In genomic region chr15:64640146-64640868, GRCh38 we compare ENCODE assay signal across 12 cellular contexts.
DNase-seq lines count a peak whose midpoint lies in the region; ATAC-seq, FAIRE-seq and TF ChIP-seq lines count a peak whose summit lies in the region.
"Had no signal": no experiment of that assay in that cellular context is flagged by ENCODE, and none has a peak within 500 bp of the region (broad histone marks: within the 10 kb centered on the region; RNA-seq: fewer than 3 reads in every experiment).

No MANE protein-coding gene starts in this region.

- intact Hi-C loops in activated T-helper 2 cell treated with anti-CD3 and anti-CD28 coated beads, Interferon-gamma antibody, Interleukin-2, Interleukin-4, amounts not matched to agents 10 μg/mL and 5 μg/mL and 100 μg/mL, durations not matched to agents 14 hours and 24 hours and 36 hours (cut with micrococcal nuclease): no loop called here
- intact Hi-C loops in kidney (cut with DNase I): no loop called here

- H3K27ac Mint-ChIP-seq in activated T-helper 2 cell treated with anti-CD3 and anti-CD28 coated beads, Interferon-gamma antibody, Interleukin-2, Interleukin-4, amounts not matched to agents 10 μg/mL and 5 μg/mL and 100 μg/mL, durations not matched to agents 14 hours and 24 hours and 36 hours: peak overlapping the region; percentile 38
- peak overlapping the region; percentile 82 for H3K27ac Mint-ChIP-seq in memory B cell
- H3K27ac Mint-ChIP-seq in chondrocyte (ENCODE audit: unreplicated experiment): no peak overlapping the region

- no peaks in the 10 kb centered on the region for H3K27me3 Mint-ChIP-seq in activated T-helper 2 cell treated with anti-CD3 and anti-CD28 coated beads, Interferon-gamma antibody, Interleukin-2, Interleukin-4, amounts not matched to agents 10 μg/mL and 5 μg/mL and 100 μg/mL, durations not matched to agents 14 hours and 24 hours and 36 hours (ENCODE audit: low read depth)
- H3K27me3 Mint-ChIP-seq in memory B cell: no peaks in the 10 kb centered on the region
- H3K27me3 Mint-ChIP-seq in chondrocyte (ENCODE audit: low read depth): no peaks in the 10 kb centered on the region

- no peaks in the 10 kb centered on the region for H3K27me3 ChIP-seq in BLaER1 treated with 17β-estradiol and CSF1 and Interleukin-3, amounts not matched to agents 10 nM and 100 nM
- H3K27me3 ChIP-seq: uterus had no signal

- H3K36me3 Mint-ChIP-seq in activated T-helper 2 cell treated with anti-CD3 and anti-CD28 coated beads, Interferon-gamma antibody, Interleukin-2, Interleukin-4, amounts not matched to agents 10 μg/mL and 5 μg/mL and 100 μg/mL, durations not matched to agents 14 hours and 24 hours and 36 hours (ENCODE audit: low read depth): peaks cover 58% of the 10 kb centered on the region
- H3K36me3 Mint-ChIP-seq in memory B cell (peaks cover 22% of the 10 kb centered on the region), chondrocyte (ENCODE audit: low read depth) (peaks cover 5% of the 10 kb centered on the region)

- peak overlapping the region; percentile 0 to 86 (median 69); a peak in 20 of 22 replicates for H3K27ac ChIP-seq in BLaER1 treated with 17β-estradiol and CSF1 and Interleukin-3, amounts not matched to agents 10 nM and 100 nM
- no peak overlapping the region for H3K27ac ChIP-seq in kidney (ENCODE audit: low read depth in 2 of 2, low read length in 2 of 2)
- H3K27ac ChIP-seq: uterus had no signal

- peak overlapping the region; percentile 13 for H3K4me3 Mint-ChIP-seq in activated T-helper 2 cell treated with anti-CD3 and anti-CD28 coated beads, Interferon-gamma antibody, Interleukin-2, Interleukin-4, amounts not matched to agents 10 μg/mL and 5 μg/mL and 100 μg/mL, durations not matched to agents 14 hours and 24 hours and 36 hours (ENCODE audit: low read depth)
- H3K4me3 Mint-ChIP-seq in memory B cell: no peak overlapping the region
- no peak overlapping the region for H3K4me3 Mint-ChIP-seq in chondrocyte (ENCODE audit: unreplicated experiment)

- H3K4me3 ChIP-seq in BLaER1 treated with 17β-estradiol and CSF1 and Interleukin-3, amounts not matched to agents 10 nM and 100 nM: peak overlapping the region in 1 of 10 experiments; percentile 35; a peak in 1 of 20 replicates
- no peak overlapping the region for H3K4me3 ChIP-seq in kidney (ENCODE audit: low read length in 2 of 2)
- H3K4me3 ChIP-seq: uterus had no signal

- peaks cover 0 to 46% (median 24%) of the 10 kb centered on the region in 10 experiments; a peak in 17 of 20 replicates for H3K4me1 ChIP-seq in BLaER1 treated with 17β-estradiol and CSF1 and Interleukin-3, amounts not matched to agents 10 nM and 100 nM
- H3K4me1 ChIP-seq in kidney (ENCODE audit: control insufficient read depth in 1 of 2, insufficient read depth in 1 of 2, low read depth in 1 of 2, low read length in 2 of 2): peaks cover 13 to 26% of the 10 kb centered on the region in 2 donors

- H3K9me3 Mint-ChIP-seq in activated T-helper 2 cell treated with anti-CD3 and anti-CD28 coated beads, Interferon-gamma antibody, Interleukin-2, Interleukin-4, amounts not matched to agents 10 μg/mL and 5 μg/mL and 100 μg/mL, durations not matched to agents 14 hours and 24 hours and 36 hours: peaks cover 12% of the 10 kb centered on the region
- H3K9me3 Mint-ChIP-seq in memory B cell (peaks cover 9% of the 10 kb centered on the region), chondrocyte (ENCODE audit: low read depth) (peaks cover 13% of the 10 kb centered on the region)

- H3K36me3 ChIP-seq in BLaER1 treated with 17β-estradiol and CSF1 and Interleukin-3, amounts not matched to agents 10 nM and 100 nM: peaks cover 38 to 86% (median 74%) of the 10 kb centered on the region in 11 experiments
- no peaks in the 10 kb centered on the region for H3K36me3 ChIP-seq in kidney (ENCODE audit: control insufficient read depth in 1 of 2, insufficient read depth in 2 of 2, low read length in 2 of 2)
- H3K36me3 ChIP-seq: uterus had no signal

- peak; percentile 45 for DNase-seq in EH (ENCODE audit: low read depth)
- DNase-seq in activated T-helper 2 cell treated with anti-CD3 and anti-CD28 coated beads, Interferon-gamma antibody, Interleukin-2, Interleukin-4, amounts not matched to agents 10 μg/mL and 5 μg/mL and 100 μg/mL, durations not matched to agents 14 hours and 24 hours and 36 hours (ENCODE audit: low spot score): no peak
- DNase-seq in memory B cell (ENCODE audit: low spot score in 2 of 2): no peak
- DNase-seq in chondrocyte (ENCODE audit: low spot score): no peak
- DNase-seq in kidney: no peak
- DNase-seq: COR-L47, mammary epithelial cell had no signal

- H3K4me1 Mint-ChIP-seq in activated T-helper 2 cell treated with anti-CD3 and anti-CD28 coated beads, Interferon-gamma antibody, Interleukin-2, Interleukin-4, amounts not matched to agents 10 μg/mL and 5 μg/mL and 100 μg/mL, durations not matched to agents 14 hours and 24 hours and 36 hours (ENCODE audit: low read depth): peaks cover 44% of the 10 kb centered on the region
- H3K4me1 Mint-ChIP-seq in memory B cell (peaks cover 19% of the 10 kb centered on the region), chondrocyte (ENCODE audit: low read depth) (peaks cover 37% of the 10 kb centered on the region)

- TF ChIP-seq CTCF in chondrocyte (IDR thresholded peaks at IDR 0.05): no peak
- TF ChIP-seq CTCF in kidney (IDR thresholded peaks at IDR 0.05; ENCODE audit: borderline replicate concordance, extremely low read depth, insufficient read depth): no peak

- H3K9ac ChIP-seq in BLaER1 treated with 17β-estradiol and CSF1 and Interleukin-3, amounts not matched to agents 10 nM and 100 nM: peak overlapping the region in 4 of 11 experiments; percentile 41 to 64 (median 46); a peak in 6 of 22 replicates
- no peak overlapping the region for H3K9ac ChIP-seq in kidney (ENCODE audit: low read length in 2 of 2)

- peaks cover 13 to 52% (median 39%) of the 10 kb centered on the region in 11 experiments for H3K9me3 ChIP-seq in BLaER1 treated with 17β-estradiol and CSF1 and Interleukin-3, amounts not matched to agents 10 nM and 100 nM (replicated peaks in 1 of 11)
- H3K9me3 ChIP-seq in kidney (ENCODE audit: control insufficient read depth in 1 of 2, low read length in 2 of 2): peaks cover 0 to 4% of the 10 kb centered on the region in 2 donors
- H3K9me3 ChIP-seq: uterus had no signal

- peaks cover 0 to 6% (median 0%) of the 10 kb centered on the region in 11 experiments; a peak in 4 of 22 replicates for H4K20me1 ChIP-seq in BLaER1 treated with 17β-estradiol and CSF1 and Interleukin-3, amounts not matched to agents 10 nM and 100 nM

- FAIRE-seq in kidney (lab: Jason Lieb, UNC): no peak
- FAIRE-seq: HTR-8/SVneo had no signal

- ATAC-seq in memory B cell (ENCODE audit: low read depth) (no peak), HG03520 (IDR thresholded peaks at IDR 0.05; ENCODE audit: unreplicated experiment) (no peak), GM18870 (IDR thresholded peaks at IDR 0.05; ENCODE audit: unreplicated experiment) (no peak)

- H3K4me2 ChIP-seq in BLaER1 treated with 17β-estradiol and CSF1 and Interleukin-3, amounts not matched to agents 10 nM and 100 nM: peak overlapping the region in 9 of 11 experiments; percentile 11 to 81 (median 66); a peak in 16 of 22 replicates

Comparison
In these comparisons a context has a peak if more than half of its experiments do, and no peak if none do; other contexts are left out.
1. H3K27ac ChIP-seq: peak in BLaER1 treated with 17β-estradiol and CSF1 and Interleukin-3, amounts not matched to agents 10 nM and 100 nM (11 of 11); none in kidney (0 of 2).